ENCODE assay signal across 15 cellular contexts in the genomic region with DNA sequence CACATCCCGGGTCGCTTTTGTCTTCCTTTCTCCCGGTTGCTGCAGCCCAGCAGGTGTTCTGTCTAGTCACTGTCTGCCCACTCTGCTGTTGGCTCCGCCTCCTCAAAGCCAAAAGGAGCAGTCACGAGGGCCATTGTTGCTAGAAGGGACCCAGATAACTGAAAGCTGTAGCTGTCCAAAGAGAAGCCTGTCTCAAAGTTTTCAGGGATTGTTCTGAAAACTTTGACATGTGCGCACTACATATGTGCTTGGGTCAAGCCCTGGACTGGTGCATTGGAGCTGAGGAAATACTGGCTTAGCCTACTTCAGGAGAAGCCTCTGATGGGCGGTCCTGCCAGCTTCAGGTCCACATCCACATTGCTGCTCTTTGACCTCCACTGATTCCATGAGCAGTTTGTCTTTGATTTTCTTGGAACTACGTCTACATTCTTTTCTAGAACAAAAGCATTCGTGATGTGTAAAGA. TPM values are rescaled to one million over a fixed set of nuclear protein-coding genes. Genes with fewer than 3 reads are reported as not detected.
DNase-seq lines count a peak whose midpoint lies in the region; ATAC-seq, FAIRE-seq and TF ChIP-seq lines count a peak whose summit lies in the region.
"Had no signal": no experiment of that assay in that cellular context is flagged by ENCODE, and none has a peak within 500 bp of the region (broad histone marks: within the 10 kb centered on the region; RNA-seq: fewer than 3 reads in every experiment).

No MANE protein-coding gene starts in this region.

- no peak overlapping the region for H3K4me3 Mint-ChIP-seq in activated CD8-positive, alpha-beta T cell treated with anti-CD3 and anti-CD28 coated beads, Interleukin-2, amount 10 ng/mL, durations not matched to agents 7 days and 5 days
- H3K4me3 Mint-ChIP-seq: effector memory CD8-positive, alpha-beta T cell had no signal

- TF ChIP-seq EP300 in HepG2 (IDR thresholded peaks at IDR 0.05; ENCODE audit: low read depth in 2 of 2, low read length in 2 of 2) (no peak), HepG2 (CRISPR knock-in tag; IDR thresholded peaks at IDR 0.05; ENCODE audit: borderline replicate concordance) (no peak), H1 (IDR thresholded peaks at IDR 0.05; ENCODE audit: borderline replicate concordance in 1 of 2, low read depth in 2 of 2, low read length in 2 of 2) (no peak)

- H3K9me3 ChIP-seq in HepG2 (ENCODE audit: low read length) (no peaks in the 10 kb centered on the region), right lobe of liver (peaks cover 0 to under 1% (median 0%) of the 10 kb centered on the region in 4 donors), H1 (ENCODE audit: insufficient read depth in 2 of 2, low read depth in 1 of 2, low read length in 1 of 2) (no peaks in the 10 kb centered on the region)
- H3K9me3 ChIP-seq: vagina had no signal

- H4K8ac ChIP-seq in H1 (ENCODE audit: extremely low read depth, insufficient read depth, low read length), result peak overlapping the region; percentile 57

- no peak overlapping the region for H2BK15ac ChIP-seq in H1 (ENCODE audit: low read length)

- no peak overlapping the region for H3K4me3 ChIP-seq in HepG2 (replicated peaks in 1 of 3; ENCODE audit: insufficient read depth in 1 of 3, low read depth in 2 of 3, low read length in 3 of 3)
- no peak overlapping the region for H3K4me3 ChIP-seq in right lobe of liver
- H3K4me3 ChIP-seq in H1 (ENCODE audit: extremely low read depth in 1 of 4, insufficient read depth in 2 of 4, low read depth in 3 of 4, low read length in 4 of 4), result no peak overlapping the region
- H3K4me3 ChIP-seq: vagina had no signal

- ATAC-seq in HepG2, result peak; percentile 35; the same call in 2 of the 3 replicates
- no peak for ATAC-seq in right lobe of liver
- no peak for ATAC-seq in GM21515 (IDR thresholded peaks at IDR 0.05; ENCODE audit: unreplicated experiment)
- ATAC-seq in activated CD8-positive, alpha-beta T cell treated with anti-CD3 and anti-CD28 coated beads, Interleukin-2, amount 10 ng/mL, durations not matched to agents 7 days and 5 days, result no peak
- no peak for ATAC-seq in HG02610 (IDR thresholded peaks at IDR 0.05; ENCODE audit: unreplicated experiment)
- ATAC-seq in HG02763 (IDR thresholded peaks at IDR 0.05; ENCODE audit: unreplicated experiment), result no peak
- ATAC-seq: effector memory CD8-positive, alpha-beta T cell had no signal

- no peaks in the 10 kb centered on the region for H3K79me1 ChIP-seq in H1 (ENCODE audit: low read depth, low read length)

- H3K9me3 Mint-ChIP-seq in activated CD8-positive, alpha-beta T cell treated with anti-CD3 and anti-CD28 coated beads, Interleukin-2, amount 10 ng/mL, durations not matched to agents 7 days and 5 days (ENCODE audit: insufficient read depth), result peaks cover 3% of the 10 kb centered on the region
- H3K9me3 Mint-ChIP-seq: effector memory CD8-positive, alpha-beta T cell had no signal

- WGBS in HepG2 (ENCODE audit: low lambda C conversion rate), result 26% methylated on average over 5 of the region's 9 CpGs
- WGBS in right lobe of liver (ENCODE audit: insufficient coverage, low coverage, low lambda C conversion rate, missing lambda C conversion rate), result 58% methylated on average over 6 of the region's 9 CpGs
- 69% methylated on average over 9 of the region's 9 CpGs; no CpG with 5 or more reads in 1 of the 2 experiments for WGBS in H1 (ENCODE audit: extremely low coverage in 1 of 2, insufficient coverage in 1 of 2, insufficient read length in 1 of 2, insufficient replicate concordance in 2 of 2, low coverage in 1 of 2, low lambda C conversion rate in 2 of 2, missing lambda C conversion rate in 1 of 2), 2 experiments

- no peak overlapping the region for H3K9ac ChIP-seq in HepG2 (ENCODE audit: insufficient read depth, low read depth, low read length)
- no peak overlapping the region for H3K9ac ChIP-seq in H1 (replicated peaks in 1 of 4; ENCODE audit: extremely low read depth in 1 of 4, low read depth in 3 of 4, low read length in 3 of 4)
- H3K9ac ChIP-seq: parathyroid adenoma had no signal

- H3K27ac Mint-ChIP-seq in activated CD8-positive, alpha-beta T cell treated with anti-CD3 and anti-CD28 coated beads, Interleukin-2, amount 10 ng/mL, durations not matched to agents 7 days and 5 days, result no peak overlapping the region
- H3K27ac Mint-ChIP-seq: effector memory CD8-positive, alpha-beta T cell had no signal

- no peaks in the 10 kb centered on the region for H3K23me2 ChIP-seq in H1 (ENCODE audit: low read depth, low read length)

- no peak for TF ChIP-seq RAD21 in HepG2 (CRISPR knock-in tag; IDR thresholded peaks at IDR 0.05)
- no peak for TF ChIP-seq RAD21 in H1 (IDR thresholded peaks at IDR 0.05 in 1 of 2, conservative IDR thresholded peaks at IDR 0.05 in 1 of 2; ENCODE audit: low read depth in 2 of 2, low read length in 2 of 2)

- no peaks in the 10 kb centered on the region for H3K36me3 Mint-ChIP-seq in activated CD8-positive, alpha-beta T cell treated with anti-CD3 and anti-CD28 coated beads, Interleukin-2, amount 10 ng/mL, durations not matched to agents 7 days and 5 days (ENCODE audit: low read depth)

- no peak overlapping the region for H2AFZ ChIP-seq in HepG2 (ENCODE audit: low read length)
- H2AFZ ChIP-seq in H1 (ENCODE audit: low read length), result peak overlapping the region; percentile 91
- H2AFZ ChIP-seq: parathyroid adenoma had no signal

- H3K27ac ChIP-seq in HepG2 (ENCODE audit: extremely low read length, insufficient read depth, low read length), result no peak overlapping the region
- H3K27ac ChIP-seq in right lobe of liver, result no peak overlapping the region
- no peak overlapping the region for H3K27ac ChIP-seq in H1 (ENCODE audit: low read depth, low read length)
- H3K27ac ChIP-seq: parathyroid adenoma, vagina, VCaP had no signal

- H3K36me3 ChIP-seq in HepG2 (replicated peaks in 1 of 2; ENCODE audit: control insufficient read depth in 1 of 2, insufficient read depth in 2 of 2, low read length in 2 of 2), result no peaks in the 10 kb centered on the region
- H3K36me3 ChIP-seq in right lobe of liver, result no peaks in the 10 kb centered on the region
- H3K36me3 ChIP-seq in H1 (ENCODE audit: control insufficient read depth in 2 of 4, insufficient read depth in 4 of 4, low read length in 3 of 4), result no peaks in the 10 kb centered on the region
- H3K36me3 ChIP-seq: vagina had no signal

- TF ChIP-seq CTCF in HepG2 (CRISPR knock-in tag; IDR thresholded peaks at IDR 0.05) (no peak), right lobe of liver (IDR thresholded peaks at IDR 0.05) (no peak), H1 (IDR thresholded peaks at IDR 0.05; ENCODE audit: control extremely low read depth in 1 of 3, insufficient read depth in 1 of 3, low read depth in 1 of 3, low read length in 3 of 3) (no peak)

- no peak overlapping the region for H3K4ac ChIP-seq in H1 (replicated peaks; ENCODE audit: insufficient read length, low read depth, low read length)

- in situ Hi-C loops in HepG2 (cut with HindIII; ENCODE audit: extremely low pct_ligation_motif_present, low pct_unique_long_range_greater_than_20kb), result no loop called here

- TF ChIP-seq POLR2A in HepG2 (IDR thresholded peaks at IDR 0.05; ENCODE audit: insufficient read depth in 1 of 2, low read depth in 2 of 2, low read length in 2 of 2), result no peak
- TF ChIP-seq POLR2A in right lobe of liver (IDR thresholded peaks at IDR 0.05), result no peak
- no peak for TF ChIP-seq POLR2A in H1 (IDR thresholded peaks at IDR 0.05; ENCODE audit: control extremely low read depth in 1 of 2, low read depth in 2 of 2, low read length in 2 of 2)

- no peak overlapping the region for H3K56ac ChIP-seq in H1 (replicated peaks; ENCODE audit: insufficient read length, low read depth, low read length)

- peaks cover 20% of the 10 kb centered on the region for H3K27me3 Mint-ChIP-seq in activated CD8-positive, alpha-beta T cell treated with anti-CD3 and anti-CD28 coated beads, Interleukin-2, amount 10 ng/mL, durations not matched to agents 7 days and 5 days (ENCODE audit: low read depth)

- peaks cover 7% of the 10 kb centered on the region; the same call in 1 of the 2 replicates for H3K4me1 ChIP-seq in HepG2 (ENCODE audit: insufficient read depth, low read length)
- no peaks in the 10 kb centered on the region for H3K4me1 ChIP-seq in right lobe of liver
- H3K4me1 ChIP-seq in H1 (replicated peaks in 1 of 4; ENCODE audit: control insufficient read depth in 3 of 4, insufficient read depth in 4 of 4, low read length in 3 of 4), result peaks cover 0 to 2% (median 0%) of the 10 kb centered on the region in 4 experiments; a peak in 2 of 7 replicates
- H3K4me1 ChIP-seq: parathyroid adenoma, vagina had no signal

- no peak overlapping the region for H2BK120ac ChIP-seq in H1 (replicated peaks; ENCODE audit: low read depth, low read length)

- H2BK20ac ChIP-seq in H1 (ENCODE audit: low read length), result no peak overlapping the region

- CTCF ChIA-PET in HepG2 (lab: Yijun Ruan, JAX; ENCODE audit: low intra/inter-chr PET ratio, low total read pairs) (no interaction called here), H1 (lab: Charles Lee; ENCODE audit: partially characterized antibody) (interaction anchor here (0.9 to 1.5 kb wide), 2 partner anchors 32 to 99 kb away, joined by 3 to 4 read pairs; no protein-coding TSS in a partner anchor)
- CTCF ChIA-PET in activated CD8-positive, alpha-beta T cell treated with anti-CD3 and anti-CD28 coated beads, Interleukin-2, amount 10 ng/mL, durations not matched to agents 7 days and 5 days (lab: Charles Lee), result no interaction called here

- H3K14ac ChIP-seq in H1 (ENCODE audit: insufficient read length), result no peak overlapping the region

- H2BK5ac ChIP-seq in H1 (ENCODE audit: low read depth, low read length), result no peak overlapping the region; the same call in 1 of the 2 replicates

- peaks cover 3% of the 10 kb centered on the region for H3K4me1 Mint-ChIP-seq in activated CD8-positive, alpha-beta T cell treated with anti-CD3 and anti-CD28 coated beads, Interleukin-2, amount 10 ng/mL, durations not matched to agents 7 days and 5 days (ENCODE audit: low read depth)

- no peaks in the 10 kb centered on the region for H3K79me2 ChIP-seq in HepG2 (ENCODE audit: insufficient read depth, low read length)
- no peaks in the 10 kb centered on the region for H3K79me2 ChIP-seq in H1 (ENCODE audit: control insufficient read depth in 1 of 2, insufficient read depth in 2 of 2, low read length in 2 of 2)
- H3K79me2 ChIP-seq: parathyroid adenoma had no signal

- no peak overlapping the region for H2BK12ac ChIP-seq in H1 (ENCODE audit: low read depth, low read length)

- H4K91ac ChIP-seq in H1 (replicated peaks; ENCODE audit: insufficient read length, low read length), result peak overlapping the region; percentile 61

- no TSS peak for BruUV-seq in HepG2 (replicated peaks; lab: Mats Ljungman, UMichigan)

- H2AK5ac ChIP-seq in H1 (ENCODE audit: low read depth, low read length), result no peak overlapping the region

- DNase-seq in HepG2 (ENCODE audit: low spot score) (peak; percentile 21), right lobe of liver (no peak), NCI-H748 (lab: John Stamatoyannopoulos, UW; ENCODE audit: unreplicated experiment) (peak; percentile 47), H1 (ENCODE audit: low read depth in 1 of 2, low spot score in 2 of 2) (peak in 1 of 2 experiments; percentile 21)
- no peak for DNase-seq in activated CD8-positive, alpha-beta T cell treated with anti-CD3 and anti-CD28 coated beads, Interleukin-2, amount 10 ng/mL, durations not matched to agents 7 days and 5 days
- DNase-seq: activated T-cell treated with anti-CD3 and anti-CD28 coated beads, Interleukin-2, amount 50 U/mL, for 48 hours; effector memory CD8-positive, alpha-beta T cell; mammary epithelial cell had no signal

- H3K27me3 ChIP-seq in HepG2 (ENCODE audit: control insufficient read depth in 1 of 2, insufficient read depth in 2 of 2, low read length in 2 of 2) (no peaks in the 10 kb centered on the region), right lobe of liver (no peaks in the 10 kb centered on the region), H1 (replicated peaks in 1 of 4; ENCODE audit: control insufficient read depth in 3 of 4, extremely low read depth in 1 of 4, insufficient read depth in 3 of 4, low read length in 3 of 4) (no peaks in the 10 kb centered on the region)
- H3K27me3 ChIP-seq: vagina had no signal

- POLR2A ChIA-PET in HepG2 (lab: Yijun Ruan, JAX) (interaction anchor here (0.5 kb wide), 1 partner anchor 84 kb away, joined by 3 read pairs; no protein-coding TSS in a partner anchor), H1 (lab: Charles Lee; ENCODE audit: partially characterized antibody) (no interaction called here)
- POLR2A ChIA-PET in activated CD8-positive, alpha-beta T cell treated with anti-CD3 and anti-CD28 coated beads, Interleukin-2, amount 10 ng/mL, durations not matched to agents 7 days and 5 days (lab: Charles Lee), result interaction anchor here (0.6 kb wide), 1 partner anchor 10 kb away, joined by 3 read pairs; no protein-coding TSS in a partner anchor

- no peaks in the 10 kb centered on the region for H4K20me1 ChIP-seq in HepG2 (ENCODE audit: insufficient read depth, low read length)
- H4K20me1 ChIP-seq in H1 (replicated peaks in 1 of 2; ENCODE audit: control insufficient read depth in 1 of 2, insufficient read depth in 2 of 2, low read length in 2 of 2), result no peaks in the 10 kb centered on the region

- intact Hi-C loops in HepG2 (cut with micrococcal nuclease; ENCODE audit: unreplicated experiment), result no loop called here
- intact Hi-C loops in right lobe of liver (cut with DNase I), result no loop called here

- peak overlapping the region; percentile 34 for H4K5ac ChIP-seq in H1 (ENCODE audit: insufficient read length, low read depth, low read length)

- H3K23ac ChIP-seq in H1 (ENCODE audit: insufficient read length), result no peak overlapping the region

- no peak overlapping the region; the same call in 1 of the 2 replicates for H3K18ac ChIP-seq in H1 (ENCODE audit: extremely low read depth, low read length)

- H3K4me2 ChIP-seq in HepG2 (ENCODE audit: low read depth, low read length), result peak overlapping the region; percentile 45
- peak overlapping the region in 1 of 2 experiments; percentile 11; a peak in 1 of 4 replicates for H3K4me2 ChIP-seq in H1 (ENCODE audit: insufficient read depth in 1 of 2, low read depth in 2 of 2, low read length in 2 of 2)

- FAIRE-seq in HepG2 (lab: Jason Lieb, UNC) (no peak), H1 (lab: Jason Lieb, UNC) (no peak)
- FAIRE-seq: G401.6 had no signal

RNA-seq across cellular contexts. Expression of a gene that starts 8.8 kb away (rescaled TPM):
- total RNA-seq in HepG2 (2016; rRNA removed; fragmentation: Illumina TruSeq; extraction: Trizol), result not detected in 2 replicates
- not detected in 2 replicates for total RNA-seq in HepG2 (2016; cell fraction: cytosol; rRNA removed; fragmentation: Illumina TruSeq; extraction: Trizol; ENCODE audit: low read depth)
- not detected in 2 replicates for total RNA-seq in HepG2 (2016; cell fraction: insoluble cytoplasmic fraction; rRNA removed; fragmentation: Illumina TruSeq; extraction: Trizol)
- not detected in 2 replicates for total RNA-seq in HepG2 (2016; cell fraction: membrane; rRNA removed; fragmentation: Illumina TruSeq; extraction: Trizol)
- not detected in 2 replicates for total RNA-seq in HepG2 (2016; cell fraction: nucleus; rRNA removed; fragmentation: Illumina TruSeq; extraction: Trizol)
- not detected in 2 replicates for polyA plus RNA-seq in HepG2 (2011; rRNA removed)
- not detected in 2 replicates for polyA plus RNA-seq in HepG2 (2011; cell fraction: cytosol; rRNA removed)
- not detected in 2 replicates for polyA plus RNA-seq in HepG2 (2011; cell fraction: nucleus; rRNA removed)
- polyA plus RNA-seq in HepG2 (2012), result not detected in 2 replicates
- polyA plus RNA-seq in HepG2 (2016; cell fraction: cytosol; fragmentation: Illumina TruSeq; extraction: Trizol; ENCODE audit: low read depth), result not detected in 2 replicates
- polyA plus RNA-seq in HepG2 (2016; cell fraction: insoluble cytoplasmic fraction; fragmentation: Illumina TruSeq; extraction: Trizol; ENCODE audit: low read depth), result not detected in 2 replicates
- polyA plus RNA-seq in HepG2 (2016; cell fraction: membrane; fragmentation: Illumina TruSeq; extraction: Trizol; ENCODE audit: low read depth), result not detected in 2 replicates
- polyA plus RNA-seq in HepG2 (2016; cell fraction: nucleus; fragmentation: Illumina TruSeq; extraction: Trizol; ENCODE audit: insufficient read depth, low read depth), result not detected in 2 replicates
- polyA minus RNA-seq in HepG2 (2011; rRNA and poly(A)+ RNA removed; ENCODE audit: low replicate concordance), result not detected in 2 replicates
- not detected in 2 replicates for polyA minus RNA-seq in HepG2 (2011; cell fraction: cytosol; rRNA and poly(A)+ RNA removed)
- polyA minus RNA-seq in HepG2 (2011; cell fraction: nucleus; rRNA and poly(A)+ RNA removed), result not detected in 2 replicates
- total RNA-seq in right lobe of liver, result not detected
- not detected in 2 replicates for total RNA-seq in H1 (2021; fragmentation: NEBNext Ultra II Directional; extraction: Animal tissue kit (Norgen Biotek cat#: 25700))
- polyA plus RNA-seq in H1 (2011; rRNA removed), result 0.09 TPM in 1 of 2 replicates, not detected in the other
- polyA plus RNA-seq in H1 (2011; cell fraction: cytosol; rRNA removed), result 0.01 TPM
- 0.14 TPM for polyA plus RNA-seq in H1 (2011; cell fraction: nucleus; rRNA removed)
- not detected in 4 replicates for polyA plus RNA-seq in H1 (2012, experiment 1 of 2)
- not detected for polyA plus RNA-seq in H1 (2012, experiment 2 of 2)
- polyA plus RNA-seq in H1 (2013, experiment 1 of 2), result not detected
- polyA plus RNA-seq in H1 (2013, experiment 2 of 2), result not detected
- polyA minus RNA-seq in H1 (2011; rRNA and poly(A)+ RNA removed), result not detected in 2 replicates
- polyA minus RNA-seq in H1 (2011; cell fraction: cytosol; rRNA and poly(A)+ RNA removed), result not detected
- not detected for polyA minus RNA-seq in H1 (2011; cell fraction: nucleus; rRNA and poly(A)+ RNA removed)
- total RNA-seq in activated CD8-positive, alpha-beta T cell treated with anti-CD3 and anti-CD28 coated beads, Interleukin-2, amount 10 ng/mL, durations not matched to agents 7 days and 5 days, result not detected
- total RNA-seq: mammary epithelial cell, vagina had no signal
- polyA plus RNA-seq: mammary epithelial cell had no signal

RNA-seq across cellular contexts. Expression of a gene that starts 45.4 kb away (rescaled TPM):
- total RNA-seq in HepG2 (2016; rRNA removed; fragmentation: Illumina TruSeq; extraction: Trizol) (7.6 and 15.3 TPM in 2 replicates), right lobe of liver (100 to 1,000 TPM; 145 to 316 (median 199) TPM)
- 3.0 and 3.2 TPM in 2 replicates for total RNA-seq in HepG2 (2016; cell fraction: cytosol; rRNA removed; fragmentation: Illumina TruSeq; extraction: Trizol; ENCODE audit: low read depth)
- total RNA-seq in HepG2 (2016; cell fraction: insoluble cytoplasmic fraction; rRNA removed; fragmentation: Illumina TruSeq; extraction: Trizol), result 6.7 and 16.4 TPM in 2 replicates
- 6.2 TPM in 2 replicates for total RNA-seq in HepG2 (2016; cell fraction: membrane; rRNA removed; fragmentation: Illumina TruSeq; extraction: Trizol)
- total RNA-seq in HepG2 (2016; cell fraction: nucleus; rRNA removed; fragmentation: Illumina TruSeq; extraction: Trizol), result 24.2 and 24.5 TPM in 2 replicates
- polyA plus RNA-seq in HepG2 (2011; rRNA removed) (19.8 and 29.6 TPM in 2 replicates), H1 (2011; rRNA removed) (0.03 and 0.14 TPM in 2 replicates)
- 15.0 and 15.3 TPM in 2 replicates for polyA plus RNA-seq in HepG2 (2011; cell fraction: cytosol; rRNA removed)
- polyA plus RNA-seq in HepG2 (2011; cell fraction: nucleus; rRNA removed), result 80.8 and 94.5 TPM in 2 replicates
- polyA plus RNA-seq in HepG2 (2012), result 21.7 and 35.0 TPM in 2 replicates
- 0.64 and 1.2 TPM in 2 replicates for polyA plus RNA-seq in HepG2 (2016; cell fraction: cytosol; fragmentation: Illumina TruSeq; extraction: Trizol; ENCODE audit: low read depth)
- 4.1 and 5.6 TPM in 2 replicates for polyA plus RNA-seq in HepG2 (2016; cell fraction: insoluble cytoplasmic fraction; fragmentation: Illumina TruSeq; extraction: Trizol; ENCODE audit: low read depth)
- polyA plus RNA-seq in HepG2 (2016; cell fraction: membrane; fragmentation: Illumina TruSeq; extraction: Trizol; ENCODE audit: low read depth), result 2.4 and 2.9 TPM in 2 replicates
- polyA plus RNA-seq in HepG2 (2016; cell fraction: nucleus; fragmentation: Illumina TruSeq; extraction: Trizol; ENCODE audit: insufficient read depth, low read depth), result 31.9 and 32.0 TPM in 2 replicates
- 0.09 and 55.4 TPM in 2 replicates for polyA minus RNA-seq in HepG2 (2011; rRNA and poly(A)+ RNA removed; ENCODE audit: low replicate concordance)
- 11.1 and 12.3 TPM in 2 replicates for polyA minus RNA-seq in HepG2 (2011; cell fraction: cytosol; rRNA and poly(A)+ RNA removed)
- polyA minus RNA-seq in HepG2 (2011; cell fraction: nucleus; rRNA and poly(A)+ RNA removed), result 33.2 and 42.0 TPM in 2 replicates
- total RNA-seq in H1 (2021; fragmentation: NEBNext Ultra II Directional; extraction: Animal tissue kit (Norgen Biotek cat#: 25700)), result not detected in 2 replicates
- 0.03 TPM for polyA plus RNA-seq in H1 (2011; cell fraction: cytosol; rRNA removed)
- 0.04 TPM for polyA plus RNA-seq in H1 (2011; cell fraction: nucleus; rRNA removed)
- polyA plus RNA-seq in H1 (2012, experiment 1 of 2), result 0.04 to 0.17 TPM (median 0.16 TPM) in 3 of 4 replicates, not detected in the other
- not detected for polyA plus RNA-seq in H1 (2012, experiment 2 of 2)
- 0.06 TPM for polyA plus RNA-seq in H1 (2013, experiment 1 of 2)
- 0.02 TPM for polyA plus RNA-seq in H1 (2013, experiment 2 of 2)
- polyA minus RNA-seq in H1 (2011; rRNA and poly(A)+ RNA removed), result not detected in 2 replicates
- not detected for polyA minus RNA-seq in H1 (2011; cell fraction: cytosol; rRNA and poly(A)+ RNA removed)
- polyA minus RNA-seq in H1 (2011; cell fraction: nucleus; rRNA and poly(A)+ RNA removed), result not detected
- not detected for total RNA-seq in activated CD8-positive, alpha-beta T cell treated with anti-CD3 and anti-CD28 coated beads, Interleukin-2, amount 10 ng/mL, durations not matched to agents 7 days and 5 days
- total RNA-seq: mammary epithelial cell had no signal
- polyA plus RNA-seq: mammary epithelial cell had no signal

Comparison
In these comparisons a context has a peak if more than half of its experiments do, and no peak if none do; other contexts are left out.
1. DNase-seq: peak in HepG2 (single experiment) and NCI-H748 (single experiment); none in right lobe of liver (0 of 3) and activated CD8-positive, alpha-beta T cell treated with anti-CD3 and anti-CD28 coated beads, Interleukin-2, amount 10 ng/mL, durations not matched to agents 7 days and 5 days (single experiment).